In the genomic region with DNA sequence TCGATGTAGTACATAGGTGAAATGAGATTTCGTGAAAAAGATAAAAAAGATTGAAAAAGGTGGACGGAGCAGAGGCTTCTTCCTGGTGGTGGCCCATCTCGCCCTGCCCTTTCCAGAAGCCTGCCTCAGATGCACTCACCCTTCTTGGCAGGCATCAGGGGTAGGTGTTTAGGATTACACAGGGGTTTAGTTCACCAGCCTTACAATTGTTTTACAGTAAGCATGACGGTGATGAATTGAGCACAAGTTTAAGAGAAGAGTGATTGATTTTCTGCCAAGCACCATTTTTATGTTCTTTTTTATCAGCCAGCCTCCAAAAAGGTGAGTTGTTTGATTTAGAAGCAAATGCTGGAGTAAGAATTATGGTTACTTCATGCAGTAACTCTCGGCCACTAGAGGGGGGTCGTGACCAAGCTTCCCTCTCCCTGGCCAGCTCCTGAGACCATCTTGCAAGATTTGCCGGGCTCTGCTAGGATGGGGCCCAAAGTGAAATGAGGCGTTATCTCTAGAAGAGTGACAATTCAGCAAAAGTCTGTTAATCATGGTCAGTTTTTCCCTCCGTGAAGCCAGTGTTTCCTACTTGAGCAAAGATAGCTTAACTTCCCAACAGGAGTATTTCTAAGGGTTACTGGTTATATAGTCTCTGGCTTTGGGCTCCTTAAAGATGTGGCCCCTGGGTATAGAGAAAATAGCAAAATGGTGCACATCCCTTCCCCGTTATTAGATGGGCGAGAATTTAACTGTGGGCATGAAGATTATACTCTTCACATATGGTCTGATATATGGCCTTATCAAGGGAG, we compare ENCODE assay signal across 1 cellular context.
TF ChIP-seq lines count a peak whose summit lies in the region.

No MANE protein-coding gene starts in this region.

TF ChIP-seq in HCT116, 20 proteins besides CTCF, POLR2A, EP300 and RAD21 (continued from another document):
- TF ChIP-seq, protein P1, sequence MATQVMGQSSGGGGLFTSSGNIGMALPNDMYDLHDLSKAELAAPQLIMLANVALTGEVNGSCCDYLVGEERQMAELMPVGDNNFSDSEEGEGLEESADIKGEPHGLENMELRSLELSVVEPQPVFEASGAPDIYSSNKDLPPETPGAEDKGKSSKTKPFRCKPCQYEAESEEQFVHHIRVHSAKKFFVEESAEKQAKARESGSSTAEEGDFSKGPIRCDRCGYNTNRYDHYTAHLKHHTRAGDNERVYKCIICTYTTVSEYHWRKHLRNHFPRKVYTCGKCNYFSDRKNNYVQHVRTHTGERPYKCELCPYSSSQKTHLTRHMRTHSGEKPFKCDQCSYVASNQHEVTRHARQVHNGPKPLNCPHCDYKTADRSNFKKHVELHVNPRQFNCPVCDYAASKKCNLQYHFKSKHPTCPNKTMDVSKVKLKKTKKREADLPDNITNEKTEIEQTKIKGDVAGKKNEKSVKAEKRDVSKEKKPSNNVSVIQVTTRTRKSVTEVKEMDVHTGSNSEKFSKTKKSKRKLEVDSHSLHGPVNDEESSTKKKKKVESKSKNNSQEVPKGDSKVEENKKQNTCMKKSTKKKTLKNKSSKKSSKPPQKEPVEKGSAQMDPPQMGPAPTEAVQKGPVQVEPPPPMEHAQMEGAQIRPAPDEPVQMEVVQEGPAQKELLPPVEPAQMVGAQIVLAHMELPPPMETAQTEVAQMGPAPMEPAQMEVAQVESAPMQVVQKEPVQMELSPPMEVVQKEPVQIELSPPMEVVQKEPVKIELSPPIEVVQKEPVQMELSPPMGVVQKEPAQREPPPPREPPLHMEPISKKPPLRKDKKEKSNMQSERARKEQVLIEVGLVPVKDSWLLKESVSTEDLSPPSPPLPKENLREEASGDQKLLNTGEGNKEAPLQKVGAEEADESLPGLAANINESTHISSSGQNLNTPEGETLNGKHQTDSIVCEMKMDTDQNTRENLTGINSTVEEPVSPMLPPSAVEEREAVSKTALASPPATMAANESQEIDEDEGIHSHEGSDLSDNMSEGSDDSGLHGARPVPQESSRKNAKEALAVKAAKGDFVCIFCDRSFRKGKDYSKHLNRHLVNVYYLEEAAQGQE (IDR thresholded peaks at IDR 0.05; ENCODE audit: low read depth) = no peak
- TF ChIP-seq, protein P2, sequence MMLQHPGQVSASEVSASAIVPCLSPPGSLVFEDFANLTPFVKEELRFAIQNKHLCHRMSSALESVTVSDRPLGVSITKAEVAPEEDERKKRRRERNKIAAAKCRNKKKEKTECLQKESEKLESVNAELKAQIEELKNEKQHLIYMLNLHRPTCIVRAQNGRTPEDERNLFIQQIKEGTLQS (IDR thresholded peaks at IDR 0.05) = no peak
- TF ChIP-seq JUND (IDR thresholded peaks at IDR 0.05) = no peak
- TF ChIP-seq FOSL1 (IDR thresholded peaks at IDR 0.05; ENCODE audit: low read depth) = no peak
